ENCODE assay signal across 8 cellular contexts in genomic region chr3:42582474-42583070, GRCh38. TPM values are rescaled to one million over a fixed set of nuclear protein-coding genes. Genes with fewer than 3 reads are reported as not detected.
DNase-seq lines count a peak whose midpoint lies in the region; ATAC-seq and TF ChIP-seq lines count a peak whose summit lies in the region.

No MANE protein-coding gene starts in this region.

- no peaks in the 10 kb centered on the region for H4K20me1 ChIP-seq in neural cell (ENCODE audit: insufficient read depth)

- intact Hi-C loops in CD14-positive monocyte (cut with micrococcal nuclease): loop anchor here in 1 of 2 donors (10.0 kb wide), 1 partner anchor 72 kb away; the partner anchor contains the start of gene ZBTB47

- peaks cover 10 to 16% of the 10 kb centered on the region in 2 donors for H3K36me3 Mint-ChIP-seq in CD14-positive monocyte

- H3K4me3 Mint-ChIP-seq in CD14-positive monocyte: peak overlapping the region; percentile 88 to 91

- TF ChIP-seq CTCF in CD14-positive monocyte (IDR thresholded peaks at IDR 0.05) (peak; percentile 17), neural cell (IDR thresholded peaks at IDR 0.05; ENCODE audit: poor library complexity, severe bottlenecking) (peak; percentile 6)

- H3K4me3 ChIP-seq in MG63: peak overlapping the region; percentile 80
- H3K4me3 ChIP-seq in duodenal mucosa (ENCODE audit: low read depth in 1 of 2, low read length in 2 of 2): peak overlapping the region; percentile 80 to 85
- H3K4me3 ChIP-seq in neural cell (ENCODE audit: low read length): peak overlapping the region; percentile 89

- TF ChIP-seq EP300 in neural cell (conservative IDR thresholded peaks at IDR 0.05; ENCODE audit: poor library complexity, severe bottlenecking): no peak

- peaks cover 33% of the 10 kb centered on the region for H3K79me2 ChIP-seq in neural cell (replicated peaks; ENCODE audit: insufficient read depth, low read length)

- H3K9me3 Mint-ChIP-seq in CD14-positive monocyte: peaks cover 0 to 4% (median 0%) of the 10 kb centered on the region in 7 donors

- H2AFZ ChIP-seq in neural cell (ENCODE audit: low read depth, low read length): peak overlapping the region; percentile 75

- ATAC-seq in HG03354 (IDR thresholded peaks at IDR 0.05; ENCODE audit: poor library complexity, severe bottlenecking, unreplicated experiment) (no peak), GM21423 (IDR thresholded peaks at IDR 0.05; ENCODE audit: unreplicated experiment) (no peak)

- H3K27me3 ChIP-seq in MG63 (no peaks in the 10 kb centered on the region), duodenal mucosa (ENCODE audit: control insufficient read depth in 1 of 2, insufficient read depth in 2 of 2, low read length in 2 of 2) (no peaks in the 10 kb centered on the region), neural cell (ENCODE audit: insufficient read depth, low read depth, low read length) (no peaks in the 10 kb centered on the region)

- no peaks in the 10 kb centered on the region for H3K9me3 ChIP-seq in MG63
- no peaks in the 10 kb centered on the region for H3K9me3 ChIP-seq in duodenal mucosa (ENCODE audit: control insufficient read depth in 1 of 2, low read length in 2 of 2)
- H3K9me3 ChIP-seq in neural cell (ENCODE audit: low read length): no peaks in the 10 kb centered on the region

- peak overlapping the region; percentile 66 for H3K4me2 ChIP-seq in neural cell (ENCODE audit: low read length)

- peak overlapping the region; percentile 85 to 98 (median 95) for H3K27ac Mint-ChIP-seq in CD14-positive monocyte

- H3K4me1 Mint-ChIP-seq in CD14-positive monocyte: peaks cover 28% of the 10 kb centered on the region

- H3K27ac ChIP-seq in duodenal mucosa (ENCODE audit: low read depth, low read length) (peak overlapping the region; percentile 86), neural cell (ENCODE audit: low read length) (peak overlapping the region; percentile 78)

- no peaks in the 10 kb centered on the region for H3F3A ChIP-seq in neural cell (ENCODE audit: insufficient read depth, low read length, poor library complexity, severe bottlenecking)

- H3K4me1 ChIP-seq in duodenal mucosa (ENCODE audit: control insufficient read depth in 1 of 2, insufficient read depth in 2 of 2, low read length in 2 of 2): peaks cover 15 to 23% of the 10 kb centered on the region in 2 donors

- no peak for TF ChIP-seq RAD21 in neural cell (conservative IDR thresholded peaks at IDR 0.05)

- H3K9ac ChIP-seq in duodenal mucosa (ENCODE audit: low read depth in 1 of 2, low read length in 2 of 2) (peak overlapping the region; percentile 55 to 69), neural cell (ENCODE audit: low read length) (peak overlapping the region; percentile 90)

- H3K36me3 ChIP-seq in MG63: peaks cover 11% of the 10 kb centered on the region
- H3K36me3 ChIP-seq in duodenal mucosa (ENCODE audit: control insufficient read depth in 1 of 2, insufficient read depth in 2 of 2, low read length in 2 of 2): peaks cover 0 to 3% of the 10 kb centered on the region in 2 donors
- no peaks in the 10 kb centered on the region for H3K36me3 ChIP-seq in neural cell (ENCODE audit: insufficient read depth, low read length)

- peaks cover 0 to 4% (median 0%) of the 10 kb centered on the region in 3 donors for H3K27me3 Mint-ChIP-seq in CD14-positive monocyte (ENCODE audit: low read depth in 3 of 3)

- no peaks in the 10 kb centered on the region for H3K9me2 ChIP-seq in neural cell (ENCODE audit: insufficient read depth, low read length)

- DNase-seq in CD14-positive monocyte (ENCODE audit: low spot score) (no peak), MG63 (no peak), SKM-1 (lab: John Stamatoyannopoulos, UW; ENCODE audit: unreplicated experiment) (no peak), NOMO-1 treated with DMSO at 0.1 percent for 48 hours (lab: John Stamatoyannopoulos, UW; ENCODE audit: unreplicated experiment) (no peak)

TF ChIP-seq in neural cell, 6 proteins besides CTCF, POLR2A, EP300 and RAD21:
- no peak for TF ChIP-seq TAF1 (IDR thresholded peaks at IDR 0.05; ENCODE audit: low read depth)
- TF ChIP-seq EZH2 (IDR thresholded peaks at IDR 0.05; ENCODE audit: borderline replicate concordance, insufficient read depth, low read length, poor library complexity, severe bottlenecking): no peak
- no peak for TF ChIP-seq REST (IDR thresholded peaks at IDR 0.05; ENCODE audit: borderline replicate concordance)
- no peak for TF ChIP-seq SMC3 (conservative IDR thresholded peaks at IDR 0.05; ENCODE audit: poor library complexity)
- TF ChIP-seq MXI1 (conservative IDR thresholded peaks at IDR 0.05; ENCODE audit: poor library complexity, severe bottlenecking): no peak
- TF ChIP-seq POLR2AphosphoS5 (IDR thresholded peaks at IDR 0.05): no peak

RNA-seq across cellular contexts. Expression of gene SEC22C, which starts 0.8 kb away (rescaled TPM):
- polyA plus RNA-seq in CD14-positive monocyte: 10 to 100 TPM; 27.4 to 28.4 TPM
- total RNA-seq in MG63 (2014; rRNA removed; shearing (Covaris generic); ENCODE audit: low replicate concordance): 54.8 and 68.3 TPM in 2 replicates
- 82.4 and 93.6 TPM in 2 replicates for polyA plus RNA-seq in neural cell
- 77.2 and 78.9 TPM in 2 replicates for polyA minus RNA-seq in neural cell

RNA-seq across cellular contexts. Expression of gene SS18L2, which starts 8.1 kb away (rescaled TPM):
- polyA plus RNA-seq in CD14-positive monocyte (10 to 100 TPM; 89.1 TPM), neural cell (72.2 and 72.9 TPM in 2 replicates)
- 11.2 and 14.6 TPM in 2 replicates for total RNA-seq in MG63 (2014; rRNA removed; shearing (Covaris generic); ENCODE audit: low replicate concordance)
- polyA minus RNA-seq in neural cell: 32.8 and 33.1 TPM in 2 replicates

RNA-seq across cellular contexts. Expression of gene NKTR, which starts 17.9 kb away (rescaled TPM):
- polyA plus RNA-seq in CD14-positive monocyte (1 to 10 TPM; 2.6 to 5.8 TPM), neural cell (227 and 242 TPM in 2 replicates)
- 4.4 and 4.8 TPM in 2 replicates for total RNA-seq in MG63 (2014; rRNA removed; shearing (Covaris generic); ENCODE audit: low replicate concordance)
- polyA minus RNA-seq in neural cell: 347 and 399 TPM in 2 replicates

Comparison
In these comparisons a context has a peak if more than half of its experiments do, and no peak if none do; other contexts are left out.
1. RNA of gene NKTR, which starts 17.9 kb away (polyA plus RNA-seq): 227 to 242 TPM in neural cell; 2.6 to 5.8 TPM in CD14-positive monocyte; every median in the first group is over 10 times any median in the second.
2. Peak in every context shown above with its lines, with median percentiles within 50 percentile points of each other: H3K4me3 ChIP-seq.